In the genomic region with DNA sequence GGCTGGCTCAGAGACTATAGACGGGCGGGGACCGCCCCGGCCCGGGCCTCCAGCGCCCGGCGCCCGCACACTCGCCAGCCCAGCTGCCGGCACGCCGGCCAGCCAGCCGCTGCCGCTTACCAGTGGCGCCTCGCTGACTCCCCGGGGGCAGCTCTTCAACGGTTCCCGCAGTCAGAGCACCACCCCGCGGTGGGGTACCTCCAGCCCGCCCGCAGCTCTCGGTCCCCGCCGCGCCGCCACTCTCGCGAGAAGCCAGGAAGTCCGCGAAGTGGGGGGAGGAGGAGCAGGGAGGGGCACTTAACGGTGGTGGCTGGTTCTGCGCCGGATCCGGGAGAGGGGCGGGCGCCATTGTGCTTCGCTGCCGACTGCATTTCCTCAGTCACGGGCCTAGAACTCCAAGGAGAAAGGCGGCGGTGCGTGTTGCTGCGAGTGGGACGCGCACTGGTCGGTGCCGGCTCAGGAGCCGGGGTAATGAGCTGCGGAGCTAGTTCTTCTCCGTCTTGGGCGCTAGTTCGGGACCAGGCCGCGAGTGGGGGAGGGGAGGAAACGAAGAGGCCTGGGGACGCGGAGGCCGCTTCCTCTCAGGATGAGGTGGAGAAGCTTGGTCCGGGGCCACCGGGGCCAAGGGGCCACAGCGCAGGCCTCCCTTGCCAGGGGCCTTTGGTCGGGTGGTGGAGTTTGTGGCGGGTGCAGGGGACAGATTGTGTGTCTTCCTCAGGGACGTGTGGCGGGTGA, we compare ENCODE assay signal across 8 cellular contexts.
A peak's percentile ranks its signal among the peaks of the same experiment; 100 is the strongest.
DNase-seq lines count a peak whose midpoint lies in the region; ATAC-seq and TF ChIP-seq lines count a peak whose summit lies in the region.

Gene MARCHF7, plus strand, starts transcription at position 313 of the 735 bp plus-strand sequence. CDS start 16,517 bp downstream, outside the sequence.

- H3K27me3 ChIP-seq in BLaER1, result no peaks in the 10 kb centered on the region

- TF ChIP-seq CTCF in coronary artery (IDR thresholded peaks at IDR 0.05), result peak; percentile 42

- ATAC-seq in HG03460 (IDR thresholded peaks at IDR 0.05; ENCODE audit: unreplicated experiment), result peak; percentile 94

- H3K36me3 ChIP-seq in BLaER1, result peaks cover 35% of the 10 kb centered on the region

- peak within 1 kb of the TSS; percentile 100 for H3K9ac ChIP-seq in BLaER1

- peak within 1 kb of the TSS; percentile 80 for H3K4me2 ChIP-seq in BLaER1

- peak within 1 kb of the TSS; percentile 100 for H3K27ac ChIP-seq in BLaER1
- peak within 1 kb of the TSS; percentile 93 to 94 for H3K27ac ChIP-seq in coronary artery

- H3K4me3 ChIP-seq in BLaER1 (peak within 1 kb of the TSS; percentile 97), coronary artery (peak within 1 kb of the TSS; percentile 78)

- peaks cover 47% of the 10 kb centered on the region for H3K4me1 ChIP-seq in BLaER1

- no peaks in the 10 kb centered on the region for H3K9me3 ChIP-seq in BLaER1

- H4K20me1 ChIP-seq in BLaER1, result peaks cover 49% of the 10 kb centered on the region

- DNase-seq in GM19240 (ENCODE audit: insufficient read length, low spot score) (peak; percentile 88), NCI-H524 treated with DMSO at 0.1 percent for 48 hours (lab: John Stamatoyannopoulos, UW) (peak; percentile 54), coronary artery (ENCODE audit: low spot score) (peak; percentile 97), left kidney (ENCODE audit: low read depth, low spot score) (peak; percentile 98)
- DNase-seq in activated CD4-positive, alpha-beta T cell treated with anti-CD3 and anti-CD28 coated beads for 48 hours, result peak; percentile 98
- peak; percentile 96 to 97 for DNase-seq in stimulated activated CD4-positive, alpha-beta T cell treated with anti-CD3 and anti-CD28 coated beads, Interleukin-2, amount 100 ng/mL, for 24 hours

Comparison
In these comparisons a context has a peak if more than half of its experiments do, and no peak if none do; other contexts are left out.
1. Peak in every context shown above with its lines: DNase-seq, ATAC-seq, H3K4me3 ChIP-seq and H3K27ac ChIP-seq.